8 cellular contexts compared by ENCODE assay signal in the genomic region with DNA sequence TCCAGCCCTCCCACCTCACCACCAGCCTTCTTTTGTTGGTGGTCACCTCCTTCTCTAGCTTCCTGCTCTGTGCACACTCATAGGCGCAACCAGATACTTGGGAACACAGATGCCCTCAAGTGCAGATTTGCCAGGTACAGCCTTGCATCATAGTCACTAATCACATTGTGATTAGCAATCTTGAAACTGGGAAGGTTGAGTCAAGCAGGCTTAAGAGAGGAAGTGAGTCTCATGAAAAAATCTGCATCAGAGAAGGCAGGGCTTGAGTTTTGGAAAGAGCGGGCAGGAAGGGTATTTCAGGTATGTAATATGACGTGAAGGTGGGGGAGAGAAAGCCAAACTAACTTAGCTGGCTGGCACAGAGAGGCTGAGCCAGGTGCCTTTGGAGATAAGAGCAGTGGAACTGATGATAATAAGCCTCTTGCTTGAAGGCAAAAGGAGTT. TPM values are rescaled to one million over a fixed set of nuclear protein-coding genes. Genes with fewer than 3 reads are reported as not detected.
A peak's percentile ranks its signal among the peaks of the same experiment; 100 is the strongest.
DNase-seq lines count a peak whose midpoint lies in the region; ATAC-seq and TF ChIP-seq lines count a peak whose summit lies in the region.

No MANE protein-coding gene starts in this region.

- no peak overlapping the region for H2BK15ac ChIP-seq in mesendoderm (replicated peaks; ENCODE audit: low read depth)

- H3K27ac Mint-ChIP-seq in CD8-positive, alpha-beta T cell, result peak overlapping the region; percentile 86

- no peak overlapping the region for H4K5ac ChIP-seq in mesendoderm (ENCODE audit: low read length)

- H3K36me3 ChIP-seq in CD8-positive, alpha-beta T cell (ENCODE audit: insufficient read depth, low read length), result no peaks in the 10 kb centered on the region
- H3K36me3 ChIP-seq in mesendoderm (ENCODE audit: control insufficient read depth, insufficient read depth, low read length), result no peaks in the 10 kb centered on the region
- H3K36me3 ChIP-seq in gastrocnemius medialis, result peaks cover 0 to 10% of the 10 kb centered on the region in 2 donors

- H3K79me1 ChIP-seq in mesendoderm (ENCODE audit: low read length), result no peaks in the 10 kb centered on the region

- H3K4me3 Mint-ChIP-seq in CD8-positive, alpha-beta T cell, result no peak overlapping the region

- H3K4ac ChIP-seq in mesendoderm (ENCODE audit: low read depth, low read length), result no peak overlapping the region

- intact Hi-C loops in CD8-positive, alpha-beta T cell (cut with DNase I, micrococcal nuclease), result loop anchor here in 1 of 2 experiments (5.0 to 10.0 kb wide), 3 partner anchors 38 to 719 kb away; a partner anchor contains a TSS
- intact Hi-C loops in gastrocnemius medialis (cut with DNase I; ENCODE audit: low total_unique reads), result no loop called here

- in situ Hi-C loops in gastrocnemius medialis (cut with MboI; ENCODE audit: low sequenced_read_pairs in 4 of 4), result no loop called here

- no peak overlapping the region for H3K4me2 ChIP-seq in mesendoderm (ENCODE audit: low read length)

- CTCF ChIA-PET in CD8-positive, alpha-beta T cell (lab: Charles Lee), result interaction anchor here (0.6 to 1.9 kb wide), 6 partner anchors 9 to 157 kb away, joined by 3 to 5 read pairs (median 4); a partner anchor contains a TSS

- H3K36me3 Mint-ChIP-seq in CD8-positive, alpha-beta T cell, result peaks cover 9% of the 10 kb centered on the region

- H2AK5ac ChIP-seq in mesendoderm (ENCODE audit: low read length), result no peak overlapping the region

- H3K27ac ChIP-seq in CD8-positive, alpha-beta T cell (ENCODE audit: low read depth, low read length), result no peak overlapping the region
- H3K27ac ChIP-seq in HL-60 (replicated peaks) (peak overlapping the region; percentile 31), mesendoderm (ENCODE audit: low read depth, low read length) (no peak overlapping the region), gastrocnemius medialis (no peak overlapping the region)

- no peaks in the 10 kb centered on the region for H3K27me3 ChIP-seq in CD8-positive, alpha-beta T cell (ENCODE audit: insufficient read depth, low read length)
- no peaks in the 10 kb centered on the region for H3K27me3 ChIP-seq in HL-60 (ENCODE audit: insufficient read depth, poor library complexity, severe bottlenecking)
- H3K27me3 ChIP-seq in mesendoderm (ENCODE audit: insufficient read depth, low read length, poor library complexity), result no peaks in the 10 kb centered on the region
- no peaks in the 10 kb centered on the region for H3K27me3 ChIP-seq in gastrocnemius medialis

- no peaks in the 10 kb centered on the region for H3K9me3 ChIP-seq in CD8-positive, alpha-beta T cell (ENCODE audit: low read length)
- H3K9me3 ChIP-seq in gastrocnemius medialis, result no peaks in the 10 kb centered on the region

- no peak overlapping the region for H3K4me3 ChIP-seq in CD8-positive, alpha-beta T cell (ENCODE audit: low read depth, low read length)
- H3K4me3 ChIP-seq in HL-60 (replicated peaks; ENCODE audit: insufficient read depth, low read length) (no peak overlapping the region), mesendoderm (ENCODE audit: low read length) (no peak overlapping the region), gastrocnemius medialis (no peak overlapping the region)

- no CpG with 5 or more reads among the region's 3 CpGs for WGBS in mesendoderm (ENCODE audit: extremely low coverage, insufficient coverage, low lambda C conversion rate)

- H3K27me3 Mint-ChIP-seq in CD8-positive, alpha-beta T cell (ENCODE audit: low read depth), result no peaks in the 10 kb centered on the region

- no peak overlapping the region for H2BK5ac ChIP-seq in mesendoderm (ENCODE audit: low read length)

- ATAC-seq in CD8-positive, alpha-beta T cell, result no peak
- ATAC-seq in GM19467 (IDR thresholded peaks at IDR 0.05; ENCODE audit: unreplicated experiment) (peak; percentile 37), HG03135 (IDR thresholded peaks at IDR 0.05; ENCODE audit: unreplicated experiment) (no peak), gastrocnemius medialis (no peak)

- H3K56ac ChIP-seq in mesendoderm (ENCODE audit: low read length), result no peak overlapping the region

- H3K23ac ChIP-seq in mesendoderm (ENCODE audit: low read length), result no peak overlapping the region

- peak in 1 of 7 experiments; percentile 39 for DNase-seq in CD8-positive, alpha-beta T cell
- DNase-seq in HL-60 (ENCODE audit: low read depth in 1 of 2, low spot score in 1 of 2) (peak; percentile 68 to 89), mesendoderm (peak; percentile 23), 8988T (no peak), gastrocnemius medialis (no peak)
- DNase-seq in activated CD4-positive, alpha-beta T cell treated with anti-CD3 and anti-CD28 coated beads, Interleukin-2, amount 50 U/mL, for 48 hours, result peak; percentile 47 to 53

- H3K4me1 ChIP-seq in CD8-positive, alpha-beta T cell (ENCODE audit: insufficient read depth, low read length), result peaks cover 38% of the 10 kb centered on the region
- H3K4me1 ChIP-seq in mesendoderm (ENCODE audit: control insufficient read depth, low read depth, low read length) (no peaks in the 10 kb centered on the region), gastrocnemius medialis (peaks cover 4 to 6% of the 10 kb centered on the region in 2 donors)

- no peak overlapping the region for H3K18ac ChIP-seq in mesendoderm (ENCODE audit: low read length)

- no peak for TF ChIP-seq POLR2A in gastrocnemius medialis (IDR thresholded peaks at IDR 0.05)

- no peak overlapping the region for H3K9ac ChIP-seq in mesendoderm (ENCODE audit: low read length)

- TF ChIP-seq CTCF in CD8-positive, alpha-beta T cell (IDR thresholded peaks at IDR 0.05), result no peak
- no peak for TF ChIP-seq CTCF in HL-60 (IDR thresholded peaks at IDR 0.05; ENCODE audit: insufficient read depth, low read length)
- TF ChIP-seq CTCF in gastrocnemius medialis (IDR thresholded peaks at IDR 0.05 in 4 of 5, conservative IDR thresholded peaks at IDR 0.05 in 1 of 5), result no peak

- peaks cover 50% of the 10 kb centered on the region for H3K4me1 Mint-ChIP-seq in CD8-positive, alpha-beta T cell (ENCODE audit: low read depth)

- POLR2A ChIA-PET in CD8-positive, alpha-beta T cell (lab: Charles Lee), result interaction anchor here (0.7 to 1.9 kb wide), 5 partner anchors 18 to 156 kb away, joined by 3 to 6 read pairs (median 5); a partner anchor contains a TSS

- no peaks in the 10 kb centered on the region for H3K9me3 Mint-ChIP-seq in CD8-positive, alpha-beta T cell

- H2BK120ac ChIP-seq in mesendoderm (ENCODE audit: low read depth, low read length), result no peak overlapping the region

- no peak overlapping the region for H4K8ac ChIP-seq in mesendoderm (ENCODE audit: low read depth, low read length)

- H3K79me2 ChIP-seq in mesendoderm (ENCODE audit: control insufficient read depth, insufficient read depth, low read length), result no peaks in the 10 kb centered on the region

RNA-seq across cellular contexts. Expression of a gene that starts 2.7 kb away (rescaled TPM):
- total RNA-seq in CD8-positive, alpha-beta T cell, result 10 to 100 TPM; 59.1 to 65.9 TPM
- polyA plus RNA-seq in mesendoderm (2013, experiment 1 of 2), result 16.3 TPM
- polyA plus RNA-seq in mesendoderm (2013, experiment 2 of 2), result 17.0 TPM
- total RNA-seq in gastrocnemius medialis, result 10 to 100 TPM; 20.9 to 32.8 (median 28.0) TPM

RNA-seq across cellular contexts. Expression of a gene that starts 11.1 kb away (rescaled TPM):
- 1 to 10 TPM; 3.6 to 3.8 TPM for total RNA-seq in CD8-positive, alpha-beta T cell
- 0.73 TPM for polyA plus RNA-seq in mesendoderm (2013, experiment 1 of 2)
- polyA plus RNA-seq in mesendoderm (2013, experiment 2 of 2), result 0.81 TPM
- total RNA-seq in gastrocnemius medialis, result under 1 TPM in 1 of 4 donors, not detected in 3; 0.20 TPM

RNA-seq across cellular contexts. Expression of a gene that starts 25.5 kb away (rescaled TPM):
- 10 to 100 TPM; 24.3 to 28.5 TPM for total RNA-seq in CD8-positive, alpha-beta T cell
- 5.7 TPM for polyA plus RNA-seq in mesendoderm (2013, experiment 1 of 2)
- 6.4 TPM for polyA plus RNA-seq in mesendoderm (2013, experiment 2 of 2)
- total RNA-seq in gastrocnemius medialis, result 10 to 100 TPM in 2 of 4 donors, 1 to 10 TPM in 2; 1.9 to 12.2 (median 8.2) TPM

RNA-seq across cellular contexts. Expression of a gene that starts 25.5 kb away (rescaled TPM):
- total RNA-seq in CD8-positive, alpha-beta T cell, result 10 to 100 TPM; 35.6 to 35.8 TPM
- 14.9 TPM for polyA plus RNA-seq in mesendoderm (2013, experiment 1 of 2)
- polyA plus RNA-seq in mesendoderm (2013, experiment 2 of 2), result 14.8 TPM
- total RNA-seq in gastrocnemius medialis, result 10 to 100 TPM; 27.2 to 43.5 (median 32.2) TPM

RNA-seq across cellular contexts. Expression of a gene that starts 31.7 kb away (rescaled TPM):
- total RNA-seq in CD8-positive, alpha-beta T cell, result 100 to 1,000 TPM; 174 to 177 TPM
- 34.7 TPM for polyA plus RNA-seq in mesendoderm (2013, experiment 1 of 2)
- 36.3 TPM for polyA plus RNA-seq in mesendoderm (2013, experiment 2 of 2)
- 10 to 100 TPM; 41.4 to 77.1 (median 50.7) TPM for total RNA-seq in gastrocnemius medialis

Comparison
In these comparisons a context has a peak if more than half of its experiments do, and no peak if none do; other contexts are left out.
1. DNase-seq: peak in HL-60 (2 of 2), activated CD4-positive, alpha-beta T cell treated with anti-CD3 and anti-CD28 coated beads, Interleukin-2, amount 50 U/mL, for 48 hours (2 of 2) and mesendoderm (single experiment); none in 8988T (single experiment) and gastrocnemius medialis (0 of 2).